ENCODE assay signal across 8 cellular contexts in genomic region chr6:39361657-39362486, GRCh38. TPM values are rescaled to one million over a fixed set of nuclear protein-coding genes. Genes with fewer than 3 reads are reported as not detected.
DNase-seq lines count a peak whose midpoint lies in the region; ATAC-seq and TF ChIP-seq lines count a peak whose summit lies in the region.

No MANE protein-coding gene starts in this region.

- H3K9ac ChIP-seq in HCT116 (ENCODE audit: low read length): no peak overlapping the region

- no peak overlapping the region for H3K4me3 ChIP-seq in DOHH2 (ENCODE audit: low read length)
- H3K4me3 ChIP-seq in HCT116 (replicated peaks in 1 of 2; ENCODE audit: low read depth in 1 of 2, low read length in 2 of 2): no peak overlapping the region

- H3K4me2 ChIP-seq in DOHH2 (ENCODE audit: low read length) (no peak overlapping the region; the same call in 1 of the 2 replicates), HCT116 (ENCODE audit: low read length) (peak overlapping the region; percentile 64)

- H3K36me3 ChIP-seq in DOHH2 (ENCODE audit: control insufficient read depth, low read length) (no peaks in the 10 kb centered on the region), HCT116 (ENCODE audit: control insufficient read depth in 1 of 2, insufficient read depth in 2 of 2, low read length in 2 of 2) (no peaks in the 10 kb centered on the region)

- CTCF ChIA-PET in HCT116 (lab: Charles Lee): interaction anchor here (0.8 to 1.6 kb wide), 4 partner anchors 9 to 531 kb away, joined by 3 to 6 read pairs (median 4); no protein-coding TSS in a partner anchor

- TF ChIP-seq RAD21 in HCT116 (IDR thresholded peaks at IDR 0.05; ENCODE audit: low read depth): peak; percentile 79

- H4K20me1 ChIP-seq in DOHH2 (ENCODE audit: control insufficient read depth, insufficient read depth, low read depth, low read length): no peaks in the 10 kb centered on the region
- H4K20me1 ChIP-seq in HCT116 (ENCODE audit: insufficient read depth): no peaks in the 10 kb centered on the region

- no peaks in the 10 kb centered on the region for H3K27me3 ChIP-seq in DOHH2 (ENCODE audit: control insufficient read depth, low read length)
- H3K27me3 ChIP-seq in HCT116 (ENCODE audit: insufficient read depth, low read length): no peaks in the 10 kb centered on the region

- H3K9me3 ChIP-seq in DOHH2 (ENCODE audit: control insufficient read depth, insufficient read depth, low read length) (no peaks in the 10 kb centered on the region), HCT116 (ENCODE audit: control insufficient read depth in 1 of 2, insufficient read depth in 1 of 2, low read depth in 1 of 2, low read length in 2 of 2) (no peaks in the 10 kb centered on the region)

- no peaks in the 10 kb centered on the region for H3K79me2 ChIP-seq in DOHH2 (ENCODE audit: control insufficient read depth, low read length)
- H3K79me2 ChIP-seq in HCT116 (ENCODE audit: insufficient read depth, low read length): no peaks in the 10 kb centered on the region

- H3F3A ChIP-seq in DOHH2 (ENCODE audit: control insufficient read depth, insufficient read depth): no peaks in the 10 kb centered on the region

- peak; percentile 95 for ATAC-seq in HCT116
- ATAC-seq in GM18861 (IDR thresholded peaks at IDR 0.05; ENCODE audit: unreplicated experiment): no peak

- intact Hi-C loops in HCT116 (cut with micrococcal nuclease): loop anchor here (1.0 to 5.0 kb wide), 2 partner anchors 530 to 945 kb away; no protein-coding TSS in a partner anchor

- H2AFZ ChIP-seq in HCT116 (ENCODE audit: low read depth, low read length, poor library complexity, severe bottlenecking): peak overlapping the region; percentile 82

- H3K27ac ChIP-seq in DOHH2 (ENCODE audit: low read depth, low read length) (no peak overlapping the region), HCT116 (ENCODE audit: low read depth, low read length) (no peak overlapping the region)

- H3K9me2 ChIP-seq in DOHH2 (replicated peaks; ENCODE audit: control insufficient read depth, low read length): no peaks in the 10 kb centered on the region
- H3K9me2 ChIP-seq in HCT116 (ENCODE audit: insufficient read depth): no peaks in the 10 kb centered on the region

- no TSS peak for BruUV-seq in HCT116 (replicated peaks; lab: Mats Ljungman, UMichigan)

- RAD21 ChIA-PET in HCT116 (lab: Charles Lee; ENCODE audit: low non-redundant PET in 1 of 2, low total read pairs in 2 of 2, uncharacterized antibody in 2 of 2, unreplicated experiment in 2 of 2): no interaction called here

- DNase-seq in HCT116 (ENCODE audit: low read depth, low spot score): peak; percentile 48
- DNase-seq in NCI-H2029 (lab: John Stamatoyannopoulos, UW): peak; percentile 50
- peak; percentile 68 for DNase-seq in UCSD-AML1 (lab: John Stamatoyannopoulos, UW; ENCODE audit: unreplicated experiment)
- DNase-seq in cerebellum (ENCODE audit: low spot score): peak; percentile 67
- peak; percentile 94 for DNase-seq in left kidney (ENCODE audit: low read depth, low spot score)
- DNase-seq in stimulated activated CD4-positive, alpha-beta T cell treated with anti-CD3 and anti-CD28 coated beads, Interleukin-2, amount 100 ng/mL, for 24 hours: peak; percentile 53 to 65

- peak; percentile 77 for TF ChIP-seq CTCF in DOHH2 (IDR thresholded peaks at IDR 0.05; ENCODE audit: low read depth, low read length, poor library complexity, severe bottlenecking)
- TF ChIP-seq CTCF in HCT116 (IDR thresholded peaks at IDR 0.05 in 2 of 3, conservative IDR thresholded peaks at IDR 0.05 in 1 of 3; ENCODE audit: borderline replicate concordance in 1 of 3, insufficient read depth in 1 of 3, low read depth in 2 of 3, low read length in 2 of 3): peak; percentile 39 to 80 (median 71); a peak in 5 of 6 replicates

- no peak for TF ChIP-seq POLR2A in HCT116 (IDR thresholded peaks at IDR 0.05; ENCODE audit: borderline replicate concordance, extremely low read depth, insufficient read depth, insufficient read length)

- POLR2A ChIA-PET in HCT116 (lab: Charles Lee): no interaction called here

- no peaks in the 10 kb centered on the region for H3K4me1 ChIP-seq in DOHH2 (ENCODE audit: control insufficient read depth, low read length)
- H3K4me1 ChIP-seq in HCT116 (ENCODE audit: control insufficient read depth in 1 of 2, insufficient read depth in 2 of 2, low read length in 2 of 2): peaks cover 0 to 15% of the 10 kb centered on the region in 2 experiments; a peak in 2 of 4 replicates

TF ChIP-seq in HCT116, 20 proteins besides CTCF, POLR2A, EP300 and RAD21:
- TF ChIP-seq ZFX (IDR thresholded peaks at IDR 0.05) (no peak), EGR1 (IDR thresholded peaks at IDR 0.05; ENCODE audit: low read depth) (no peak), SP1 (IDR thresholded peaks at IDR 0.05; ENCODE audit: low read depth) (no peak), ELF1 (IDR thresholded peaks at IDR 0.05; ENCODE audit: borderline replicate concordance, low read depth) (no peak), CBX3 (IDR thresholded peaks at IDR 0.05; ENCODE audit: low read depth) (no peak), MAX (IDR thresholded peaks at IDR 0.05) (0 out of 2 replicates have a peak, but pooled peaks have one; percentile 36)
TF ChIP-seq in HCT116: peak in this region for 1.

RNA-seq across cellular contexts. Expression of gene KCNK16, which starts 39.4 kb away (rescaled TPM):
- total RNA-seq in HCT116 (2021; ENCODE audit: unreplicated experiment): not detected
- not detected in 2 replicates for polyA plus RNA-seq in HCT116 (2012)
- total RNA-seq in cerebellum: not detected

RNA-seq across cellular contexts. Expression of gene KCNK17, which starts 47.7 kb away (rescaled TPM):
- total RNA-seq in HCT116 (2021; ENCODE audit: unreplicated experiment): not detected
- polyA plus RNA-seq in HCT116 (2012): not detected in 2 replicates
- total RNA-seq in cerebellum: 1.5 TPM
